ENCODE assay signal across 1 cellular context in genomic region chr5:75236322-75237316, GRCh38.
TF ChIP-seq lines count a peak whose summit lies in the region.

TSS of gene ANKRD31 (minus strand) at chr5:75236878. CDS start at chr5:75236686, 192 bp downstream.

TF ChIP-seq in IMR-90, 13 proteins besides CTCF, POLR2A, EP300 and RAD21:
- 0 out of 2 replicates have a peak, but pooled peaks have one; percentile 67 for TF ChIP-seq ELK1 (IDR thresholded peaks at IDR 0.05; ENCODE audit: borderline replicate concordance, low read depth, low read length)
- TF ChIP-seq MXI1 (IDR thresholded peaks at IDR 0.05; ENCODE audit: borderline replicate concordance, low read depth, low read length): no peak
- no peak for TF ChIP-seq MAFK (IDR thresholded peaks at IDR 0.05; ENCODE audit: low read depth, low read length)
- TF ChIP-seq USF2 (IDR thresholded peaks at IDR 0.05; ENCODE audit: low read depth, low read length): peak; percentile 70; the same call in 1 of the 2 replicates
- no peak for TF ChIP-seq BHLHE40 (IDR thresholded peaks at IDR 0.05; ENCODE audit: low read depth, low read length)
- TF ChIP-seq MAZ (IDR thresholded peaks at IDR 0.05; ENCODE audit: borderline replicate concordance, low read depth, low read length): peak; percentile 82; the same call in 1 of the 2 replicates
- no peak for TF ChIP-seq RCOR1 (IDR thresholded peaks at IDR 0.05; ENCODE audit: insufficient replicate concordance, low read length)
- TF ChIP-seq SMC3 (IDR thresholded peaks at IDR 0.05; ENCODE audit: low read depth, low read length): peak; percentile 55; the same call in 1 of the 2 replicates
- TF ChIP-seq NFE2L2 (IDR thresholded peaks at IDR 0.05; ENCODE audit: low read depth, low read length): no peak
